8 cellular contexts compared by ENCODE assay signal in the genomic region with DNA sequence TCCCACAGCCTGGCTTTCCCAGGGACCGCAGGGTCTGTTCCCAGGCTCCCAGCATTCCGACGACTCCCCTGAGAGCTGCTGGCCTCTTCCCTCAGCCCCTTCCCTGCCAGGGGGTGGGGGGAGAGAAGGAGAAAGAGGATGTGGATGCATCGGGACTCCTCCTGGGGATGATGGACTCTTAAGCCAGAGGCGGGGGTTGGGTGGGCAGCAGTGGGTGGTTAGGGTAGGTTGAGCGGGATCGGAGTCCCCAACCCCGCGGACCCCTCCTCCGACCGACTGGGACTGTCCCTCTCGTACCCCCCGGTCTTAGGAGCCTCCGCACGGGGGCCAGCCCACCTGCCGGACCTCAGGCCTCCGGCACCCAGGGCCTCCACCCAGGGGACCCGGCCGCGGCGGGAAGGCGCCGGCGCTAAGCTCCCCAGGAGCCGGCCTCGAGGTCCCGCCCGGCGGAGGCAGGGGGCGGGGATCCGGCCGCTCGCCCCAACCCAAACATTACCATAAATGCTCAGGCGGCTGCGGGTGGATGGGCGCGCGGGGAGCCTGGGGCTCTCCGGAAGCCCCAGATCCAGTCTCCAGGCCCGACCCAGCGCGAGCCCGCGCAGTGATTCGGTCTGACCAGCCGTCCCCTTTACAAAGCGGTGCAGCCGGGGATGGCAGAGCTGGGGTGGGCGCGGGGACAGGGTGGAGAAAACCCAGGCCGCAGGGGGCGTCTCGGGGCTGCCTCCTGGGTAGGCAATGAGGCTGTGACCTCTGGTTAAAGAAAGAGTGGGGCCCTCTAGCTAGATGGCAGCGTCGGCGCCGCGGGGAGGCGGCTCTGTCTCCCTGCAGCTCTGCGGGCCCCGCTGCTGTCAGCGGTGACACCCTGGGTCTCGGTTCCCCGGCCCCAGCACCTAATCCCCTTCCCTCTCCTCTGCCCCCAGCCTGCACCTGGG. TPM values are rescaled to one million over a fixed set of nuclear protein-coding genes. Genes with fewer than 3 reads are reported as not detected.
DNase-seq lines count a peak whose midpoint lies in the region; ATAC-seq and TF ChIP-seq lines count a peak whose summit lies in the region.

No MANE protein-coding gene starts in this region.

- TF ChIP-seq CTCF in DOHH2 (IDR thresholded peaks at IDR 0.05; ENCODE audit: low read depth, low read length, poor library complexity, severe bottlenecking): no peak
- no peak for TF ChIP-seq CTCF in MM.1S (IDR thresholded peaks at IDR 0.05; ENCODE audit: low read length)
- no peak for TF ChIP-seq CTCF in osteoblast (IDR thresholded peaks at IDR 0.05; ENCODE audit: extremely low read depth, low read depth, low read length)

- ATAC-seq in GM21526 (IDR thresholded peaks at IDR 0.05; ENCODE audit: low FRiP score, unreplicated experiment): peak; percentile 43

- H2AFZ ChIP-seq in MM.1S (ENCODE audit: low read length): peak overlapping the region; percentile 72
- H2AFZ ChIP-seq in osteoblast (ENCODE audit: low read length): peak overlapping the region; percentile 92

- H3K9me3 ChIP-seq in DOHH2 (ENCODE audit: control insufficient read depth, insufficient read depth, low read length) (no peaks in the 10 kb centered on the region), MM.1S (replicated peaks; ENCODE audit: insufficient read depth, low read length) (no peaks in the 10 kb centered on the region), osteoblast (ENCODE audit: low read depth, low read length) (no peaks in the 10 kb centered on the region), MG63 (no peaks in the 10 kb centered on the region)

- H3K27me3 ChIP-seq in DOHH2 (ENCODE audit: control insufficient read depth, low read length) (peaks cover 21% of the 10 kb centered on the region), MM.1S (replicated peaks; ENCODE audit: insufficient read depth, low read length) (peaks cover 33% of the 10 kb centered on the region), osteoblast (ENCODE audit: insufficient read depth, low read length) (no peaks in the 10 kb centered on the region), MG63 (peaks cover 9% of the 10 kb centered on the region)

- H4K20me1 ChIP-seq in DOHH2 (ENCODE audit: control insufficient read depth, insufficient read depth, low read depth, low read length) (no peaks in the 10 kb centered on the region), MM.1S (ENCODE audit: insufficient read depth, low read length) (no peaks in the 10 kb centered on the region), osteoblast (ENCODE audit: insufficient read depth, low read length) (no peaks in the 10 kb centered on the region)

- H3K27ac ChIP-seq in DOHH2 (ENCODE audit: low read depth, low read length): peak overlapping the region; percentile 59
- H3K27ac ChIP-seq in MM.1S (ENCODE audit: low read length): peak overlapping the region; percentile 54; the same call in 1 of the 2 replicates
- peak overlapping the region; percentile 65 for H3K27ac ChIP-seq in osteoblast (ENCODE audit: low read depth, low read length)

- peak; percentile 74 for DNase-seq in MM.1S
- DNase-seq in activated naive CD4-positive, alpha-beta T cell treated with Interleukin-2 at 50 U/mL for 16 hours: peak; percentile 53
- peak; percentile 62 for DNase-seq in globus pallidus (ENCODE audit: low spot score)
- DNase-seq in osteoblast (ENCODE audit: insufficient read length, low spot score, missing footprints): peak; percentile 98
- DNase-seq in MG63: no peak
- DNase-seq in DMS 273 treated with DMSO at 0.1 percent for 48 hours (lab: John Stamatoyannopoulos, UW): no peak

- H3K79me2 ChIP-seq in DOHH2 (ENCODE audit: control insufficient read depth, low read length) (no peaks in the 10 kb centered on the region), MM.1S (ENCODE audit: low read length) (no peaks in the 10 kb centered on the region), osteoblast (ENCODE audit: insufficient read depth, low read length) (no peaks in the 10 kb centered on the region)

- no peaks in the 10 kb centered on the region for H3K9me2 ChIP-seq in DOHH2 (replicated peaks; ENCODE audit: control insufficient read depth, low read length)
- no peaks in the 10 kb centered on the region for H3K9me2 ChIP-seq in MM.1S (replicated peaks; ENCODE audit: insufficient read depth, low read length)

- H3F3A ChIP-seq in DOHH2 (ENCODE audit: control insufficient read depth, insufficient read depth): peaks cover 9% of the 10 kb centered on the region
- H3F3A ChIP-seq in MM.1S (ENCODE audit: insufficient read depth, low read length): peaks cover 7% of the 10 kb centered on the region; the same call in 1 of the 2 replicates

- H3K4me3 ChIP-seq in DOHH2 (ENCODE audit: low read length) (peak overlapping the region; percentile 64), MM.1S (ENCODE audit: low read length) (peak overlapping the region; percentile 63), osteoblast (ENCODE audit: insufficient read depth, low read length) (peak overlapping the region; percentile 74), MG63 (no peak overlapping the region)

- H3K4me2 ChIP-seq in DOHH2 (ENCODE audit: low read length): peak overlapping the region; percentile 66
- peak overlapping the region; percentile 92 for H3K4me2 ChIP-seq in MM.1S (ENCODE audit: low read depth, low read length)
- H3K4me2 ChIP-seq in osteoblast (ENCODE audit: insufficient read depth, low read length): peak overlapping the region; percentile 92

- peak overlapping the region; percentile 60 for H3K9ac ChIP-seq in MM.1S (ENCODE audit: low read length)

- H3K36me3 ChIP-seq in DOHH2 (ENCODE audit: control insufficient read depth, low read length) (no peaks in the 10 kb centered on the region), MM.1S (replicated peaks; ENCODE audit: insufficient read depth, low read length) (no peaks in the 10 kb centered on the region), osteoblast (ENCODE audit: insufficient read depth, low read length) (no peaks in the 10 kb centered on the region), MG63 (no peaks in the 10 kb centered on the region)

- H3K4me1 ChIP-seq in DOHH2 (ENCODE audit: control insufficient read depth, low read length): peaks cover 79% of the 10 kb centered on the region
- peaks cover 10% of the 10 kb centered on the region for H3K4me1 ChIP-seq in MM.1S (ENCODE audit: low read length)
- peaks cover 49% of the 10 kb centered on the region for H3K4me1 ChIP-seq in osteoblast (ENCODE audit: insufficient read depth, low read length)

RNA-seq across cellular contexts. Expression of gene MCAM, which starts 3.9 kb away (rescaled TPM):
- total RNA-seq in osteoblast: 11.2 and 14.1 TPM in 2 replicates
- total RNA-seq in MG63 (2014; rRNA removed; shearing (Covaris generic); ENCODE audit: low replicate concordance): 1.8 and 13.6 TPM in 2 replicates

RNA-seq across cellular contexts. Expression of gene RNF26, which starts 13.5 kb away (rescaled TPM):
- 4.0 and 5.0 TPM in 2 replicates for total RNA-seq in osteoblast
- 8.5 and 23.3 TPM in 2 replicates for total RNA-seq in MG63 (2014; rRNA removed; shearing (Covaris generic); ENCODE audit: low replicate concordance)

RNA-seq across cellular contexts. Expression of gene C1QTNF5, which starts 19.8 kb away (rescaled TPM):
- 35.9 and 41.3 TPM in 2 replicates for total RNA-seq in osteoblast
- total RNA-seq in MG63 (2014; rRNA removed; shearing (Covaris generic); ENCODE audit: low replicate concordance): not detected in 2 replicates

RNA-seq across cellular contexts. Expression of gene MFRP, which starts 25.6 kb away (rescaled TPM):
- not detected in 2 replicates for total RNA-seq in osteoblast
- total RNA-seq in MG63 (2014; rRNA removed; shearing (Covaris generic); ENCODE audit: low replicate concordance): not detected in 2 replicates

Comparison
In these comparisons a context has a peak if more than half of its experiments do, and no peak if none do; other contexts are left out.
1. DNase-seq: peak in MM.1S (single experiment), activated naive CD4-positive, alpha-beta T cell treated with Interleukin-2 at 50 U/mL for 16 hours (single experiment), globus pallidus (single experiment) and osteoblast (single experiment); none in MG63 (single experiment) and DMS 273 treated with DMSO at 0.1 percent for 48 hours (single experiment).
2. RNA of gene C1QTNF5, which starts 19.8 kb away (total RNA-seq): 35.9 to 41.3 TPM in osteoblast; not detected in MG63; every median in the first group is over 10 times any median in the second.
3. Peak in every context shown above with its lines, with median percentiles within 50 percentile points of each other: H3K27ac ChIP-seq and H3K4me2 ChIP-seq.